23 cellular contexts compared by ENCODE assay signal in genomic region chr6:20243288-20243687, GRCh38. TPM values are rescaled to one million over a fixed set of nuclear protein-coding genes. Genes with fewer than 3 reads are reported as not detected.
"Had no signal": no experiment of that assay in that cellular context is flagged by ENCODE, and none has a peak within 500 bp of the region (broad histone marks: within the 10 kb centered on the region; RNA-seq: fewer than 3 reads in every experiment).

No MANE protein-coding gene starts in this region.

- H3K9me2 ChIP-seq: SK-N-SH had no signal

- H3K27me3 Mint-ChIP-seq: T-cell had no signal

- DNase-seq: IMR-90, MV-4-11, NCI-H1048, NCI-H1105, NCI-H1417, NCI-H1436 treated with DMSO at 0.1 percent for 48 hours, NCI-H1694, NCI-H187 treated with DMSO at 0.1 percent for 48 hours, NCI-H2029 treated with DMSO at 0.1 percent for 48 hours, NCI-H2227 treated with DMSO at 0.1 percent for 48 hours, NCI-H524 treated with DMSO at 0.1 percent for 48 hours, NCI-H69, NCI-H774, PC-3, SHP77, SK-N-SH, SW 1271, T-cell had no signal

- H3K9me3 ChIP-seq: SK-N-SH had no signal

- H3K4me2 ChIP-seq: KMS-11, SK-N-SH had no signal

- H3K27ac Mint-ChIP-seq: T-cell; T-helper 1 cell treated with Interleukin-12 subunit alpha and Interleukin-12 subunit beta and Interleukin-4 antibody, amounts not matched to agents 30 μg/mL and 1 μg/mL, for 36 hours had no signal

- ATAC-seq: Panc1, PC-3, T-cell had no signal

- H3K27ac ChIP-seq: KMS-11, RWPE1 had no signal

- H3K9ac ChIP-seq: KMS-11, SK-N-SH had no signal

- H3K9me3 Mint-ChIP-seq: T-cell; T-helper 1 cell treated with Interleukin-12 subunit alpha and Interleukin-12 subunit beta and Interleukin-4 antibody, amounts not matched to agents 30 μg/mL and 1 μg/mL, for 36 hours had no signal

- H3K36me3 Mint-ChIP-seq: T-cell had no signal

- H3K4me3 Mint-ChIP-seq: T-cell; T-helper 1 cell treated with Interleukin-12 subunit alpha and Interleukin-12 subunit beta and Interleukin-4 antibody, amounts not matched to agents 30 μg/mL and 1 μg/mL, for 36 hours had no signal

RNA-seq across cellular contexts. Expression of gene MBOAT1, which starts 31.0 kb away (rescaled TPM):
- total RNA-seq: OCI-LY7 had no signal
